19 cellular contexts compared by ENCODE assay signal in genomic region chr12:46702581-46703344, GRCh38.
DNase-seq lines count a peak whose midpoint lies in the region; ATAC-seq lines count a peak whose summit lies in the region.
"Had no signal": no experiment of that assay in that cellular context is flagged by ENCODE, and none has a peak within 500 bp of the region (broad histone marks: within the 10 kb centered on the region; RNA-seq: fewer than 3 reads in every experiment).

No MANE protein-coding gene starts in this region.

- no peaks in the 10 kb centered on the region for H3K4me1 ChIP-seq in esophagus (ENCODE audit: control insufficient read depth in 2 of 2, insufficient read depth in 2 of 2, low read length in 1 of 2)
- H3K4me1 ChIP-seq: HAP-1 had no signal

- H3K4me3 ChIP-seq in esophagus (ENCODE audit: low read depth in 1 of 2, low read length in 2 of 2) = no peak overlapping the region
- H3K4me3 ChIP-seq: HAP-1, SK-N-MC, vagina had no signal

- DNase-seq in Daoy (ENCODE audit: low read depth) = peak; percentile 28
- DNase-seq in NOMO-1 treated with DMSO at 0.1 percent for 48 hours (lab: John Stamatoyannopoulos, UW; ENCODE audit: unreplicated experiment) = peak; percentile 47
- DNase-seq in pons (ENCODE audit: low spot score) = peak; percentile 49
- no peak for DNase-seq in hippocampal formation (lab: John Stamatoyannopoulos, UW)
- no peak for DNase-seq in caudate nucleus (lab: John Stamatoyannopoulos, UW)
- DNase-seq in NCI-H146 (lab: John Stamatoyannopoulos, UW) = no peak
- DNase-seq: activated naive CD8-positive, alpha-beta T cell treated with anti-CD3 and anti-CD28 coated beads, Interleukin-2, amount 10 ng/mL, durations not matched to agents 7 days and 5 days; DMS53; effector CD8-positive, alpha-beta T cell; NCI-H1694 treated with DMSO at 0.1 percent for 48 hours; NCI-H774; nucleus accumbens; stimulated activated CD4-positive, alpha-beta T cell treated with anti-CD3 and anti-CD28 coated beads, Interleukin-12 subunit alpha, Interleukin-12 subunit beta, amount 100 ng/mL, for 4 hours had no signal

- H3K27ac ChIP-seq in esophagus (ENCODE audit: low read depth in 2 of 2, low read length in 1 of 2) = peak overlapping the region; percentile 61 to 81
- H3K27ac ChIP-seq in caudate nucleus (ENCODE audit: low read depth, low read length) = no peak overlapping the region
- H3K27ac ChIP-seq: SK-N-MC, vagina had no signal

- 41 to 60% methylated on average over 9 of the region's 9 CpGs for WGBS in esophagus, 2 donors

- no peaks in the 10 kb centered on the region for H3K36me3 ChIP-seq in esophagus (ENCODE audit: control insufficient read depth in 2 of 2, insufficient read depth in 2 of 2, low read length in 1 of 2)
- H3K36me3 ChIP-seq: HAP-1, vagina had no signal

- H3K9me3 ChIP-seq in esophagus (ENCODE audit: control insufficient read depth in 2 of 2, insufficient read depth in 1 of 2, low read depth in 1 of 2, low read length in 1 of 2) = peaks cover 0 to 2% of the 10 kb centered on the region in 2 donors
- H3K9me3 ChIP-seq: HAP-1, vagina had no signal

- H3K27me3 ChIP-seq in esophagus (ENCODE audit: control insufficient read depth in 1 of 2, insufficient read depth in 2 of 2, low read length in 2 of 2) = no peaks in the 10 kb centered on the region
- H3K27me3 ChIP-seq: vagina had no signal

- no peak for ATAC-seq in HG03280 (IDR thresholded peaks at IDR 0.05; ENCODE audit: unreplicated experiment)
- ATAC-seq: WTC11 had no signal

Comparison
In these comparisons a context has a peak if more than half of its experiments do, and no peak if none do; other contexts are left out.
1. DNase-seq: peak in Daoy (single experiment), NOMO-1 treated with DMSO at 0.1 percent for 48 hours (single experiment) and pons (single experiment); none in hippocampal formation (0 of 2), caudate nucleus (0 of 61) and NCI-H146 (single experiment).